ENCODE assay signal across 29 cellular contexts in genomic region chr19:30047355-30047895, GRCh38.
DNase-seq lines count a peak whose midpoint lies in the region; ATAC-seq and TF ChIP-seq lines count a peak whose summit lies in the region.
"Had no signal": no experiment of that assay in that cellular context is flagged by ENCODE, and none has a peak within 500 bp of the region (broad histone marks: within the 10 kb centered on the region; RNA-seq: fewer than 3 reads in every experiment).

No MANE protein-coding gene starts in this region.

- no peak overlapping the region for H3K27ac ChIP-seq in BLaER1
- H3K27ac ChIP-seq in HEK293 (ENCODE audit: extremely low read depth, low read depth, low read length), result no peak overlapping the region
- H3K27ac ChIP-seq in cingulate gyrus (ENCODE audit: low read depth, low read length), result peak overlapping the region; percentile 67
- no peak overlapping the region for H3K27ac ChIP-seq in body of pancreas
- H3K27ac ChIP-seq in testis, result no peak overlapping the region
- no peak overlapping the region for H3K27ac ChIP-seq in H9 (ENCODE audit: insufficient read length, low read depth, low read length)
- H3K27ac ChIP-seq: adrenal gland, gastroesophageal sphincter, neural progenitor cell, pancreas, right atrium auricular region had no signal

- ATAC-seq in mucosa of descending colon, result peak; percentile 91
- no peak for ATAC-seq in body of pancreas
- ATAC-seq: activated CD8-positive, alpha-beta T cell treated with anti-CD3 and anti-CD28 coated beads, Interleukin-2, amount 10 ng/mL, durations not matched to agents 7 days and 5 days; activated T-helper 17 cell treated with anti-CD3 and anti-CD28 coated beads, Interleukin-2, amount 50 U/mL, for 72 hours; gastroesophageal sphincter; left lobe of liver; Panc1; pancreas had no signal

- no peak overlapping the region for H2AK5ac ChIP-seq in H9 (ENCODE audit: insufficient read length, low read length)

- no peaks in the 10 kb centered on the region for H3K27me3 ChIP-seq in BLaER1
- no peaks in the 10 kb centered on the region for H3K27me3 ChIP-seq in body of pancreas
- no peaks in the 10 kb centered on the region for H3K27me3 ChIP-seq in testis
- H3K27me3 ChIP-seq in H9 (ENCODE audit: insufficient read depth, low read length), result no peaks in the 10 kb centered on the region
- H3K27me3 ChIP-seq: adrenal gland, gastroesophageal sphincter, neural progenitor cell, pancreas, right atrium auricular region had no signal

- WGBS in body of pancreas, 2 donors, result 82 to 94% methylated on average over 4 to 8 of the region's 8 CpGs
- 60 to 82% methylated on average over 6 to 8 of the region's 8 CpGs for WGBS in testis, 2 donors
- no CpG with 5 or more reads among the region's 8 CpGs for WGBS in H9 (ENCODE audit: extremely low coverage, insufficient read length, low lambda C conversion rate)

- H3K4me1 ChIP-seq in BLaER1 (peaks cover 52% of the 10 kb centered on the region), HEK293 (ENCODE audit: control insufficient read depth, insufficient read depth, low read length) (peaks cover 26% of the 10 kb centered on the region), mucosa of descending colon (ENCODE audit: low read depth) (no peaks in the 10 kb centered on the region), body of pancreas (no peaks in the 10 kb centered on the region), testis (no peaks in the 10 kb centered on the region), H9 (ENCODE audit: insufficient read depth, low read length) (no peaks in the 10 kb centered on the region)
- H3K4me1 ChIP-seq: adrenal gland, gastroesophageal sphincter, pancreas, right atrium auricular region had no signal

- no peaks in the 10 kb centered on the region; the same call in 1 of the 2 replicates for H3K27me3 Mint-ChIP-seq in H9 (ENCODE audit: low read depth)
- H3K27me3 Mint-ChIP-seq: activated T-helper 17 cell treated with anti-CD3 and anti-CD28 coated beads, Interleukin-2, amount 50 U/mL, for 72 hours; CD4-positive, alpha-beta memory T cell; stimulated activated naive CD8-positive, alpha-beta T cell treated with anti-CD3 and anti-CD28 coated beads, Interleukin-15, Interleukin-2, amounts not matched to agents 100 ng/mL and 50 ng/mL, for 24 hours had no signal

- H3K36me3 Mint-ChIP-seq in H9 (ENCODE audit: insufficient read depth in 1 of 3, low read depth in 3 of 3), result peaks cover 1 to 6% (median 6%) of the 10 kb centered on the region in 3 experiments; a peak in 4 of 7 replicates
- H3K36me3 Mint-ChIP-seq: activated naive CD4-positive, alpha-beta T cell treated with anti-CD3 and anti-CD28 coated beads, Interleukin-2, amount 10 ng/mL, durations not matched to agents 7 days and 5 days; CD4-positive, alpha-beta memory T cell had no signal

- no peak overlapping the region for H4K5ac ChIP-seq in H9 (ENCODE audit: insufficient read length, low read depth, low read length)

- H2BK20ac ChIP-seq in H9 (ENCODE audit: low read depth, low read length, poor library complexity, severe bottlenecking), result no peak overlapping the region

- H3K9me3 Mint-ChIP-seq in H9, result no peaks in the 10 kb centered on the region
- H3K9me3 Mint-ChIP-seq: activated naive CD4-positive, alpha-beta T cell treated with anti-CD3 and anti-CD28 coated beads, Interleukin-2, amount 10 ng/mL, durations not matched to agents 7 days and 5 days; activated T-helper 17 cell treated with anti-CD3 and anti-CD28 coated beads, Interleukin-2, amount 50 U/mL, for 72 hours; stimulated activated naive CD8-positive, alpha-beta T cell treated with anti-CD3 and anti-CD28 coated beads, Interleukin-15, Interleukin-2, amounts not matched to agents 100 ng/mL and 50 ng/mL, for 24 hours; T-helper 2 cell treated with Interferon-gamma antibody and Interleukin-4, amounts not matched to agents 5 μg/mL and 100 μg/mL, for 36 hours had no signal

- H3K56ac ChIP-seq in H9 (ENCODE audit: insufficient read length, low read depth, low read length), result no peak overlapping the region

- no peak overlapping the region for H3K18ac ChIP-seq in H9 (ENCODE audit: insufficient read length, low read depth, low read length)

- H2BK15ac ChIP-seq in H9 (ENCODE audit: low read depth, low read length), result no peak overlapping the region

- 0 out of 7 replicates have a peak overlapping the region, but pooled peaks of 1 of the 3 experiments have one; percentile 30 for H3K27ac Mint-ChIP-seq in H9
- H3K27ac Mint-ChIP-seq: activated CD8-positive, alpha-beta T cell treated with anti-CD3 and anti-CD28 coated beads, Interleukin-2, amount 10 ng/mL, durations not matched to agents 7 days and 5 days; activated naive CD4-positive, alpha-beta T cell treated with anti-CD3 and anti-CD28 coated beads, Interleukin-2, amount 10 ng/mL, durations not matched to agents 7 days and 5 days; activated T-helper 17 cell treated with anti-CD3 and anti-CD28 coated beads, Interleukin-2, amount 50 U/mL, for 72 hours; CD4-positive, alpha-beta memory T cell; stimulated activated naive CD8-positive, alpha-beta T cell treated with anti-CD3 and anti-CD28 coated beads, Interleukin-15, Interleukin-2, amounts not matched to agents 100 ng/mL and 50 ng/mL, for 24 hours; T-helper 2 cell treated with Interferon-gamma antibody and Interleukin-4, amounts not matched to agents 5 μg/mL and 100 μg/mL, for 36 hours had no signal

- H3K4me2 ChIP-seq in BLaER1 (peak overlapping the region; percentile 32; the same call in 1 of the 2 replicates), H9 (ENCODE audit: insufficient read depth, insufficient read length, low read length) (no peak overlapping the region)
- H3K4me2 ChIP-seq: neural progenitor cell had no signal

- H3K9me3 ChIP-seq in BLaER1 (peaks cover 6% of the 10 kb centered on the region), HEK293 (ENCODE audit: control insufficient read depth, insufficient read depth, low read depth, low read length) (peaks cover 2% of the 10 kb centered on the region; the same call in 1 of the 2 replicates), mucosa of descending colon (no peaks in the 10 kb centered on the region), body of pancreas (no peaks in the 10 kb centered on the region), testis (no peaks in the 10 kb centered on the region), H9 (ENCODE audit: control insufficient read depth, low read depth, low read length) (no peaks in the 10 kb centered on the region)
- H3K9me3 ChIP-seq: adrenal gland, gastroesophageal sphincter, pancreas, right atrium auricular region had no signal

- intact Hi-C loops in mucosa of descending colon (cut with DNase I, micrococcal nuclease), result no loop called here
- intact Hi-C loops in body of pancreas (cut with DNase I), result no loop called here
- intact Hi-C loops in testis (cut with DNase I; ENCODE audit: low total_unique reads), result no loop called here

- no peak overlapping the region for H2BK5ac ChIP-seq in H9 (ENCODE audit: insufficient read length, low read length)

- no peak overlapping the region for H3K4ac ChIP-seq in H9 (ENCODE audit: low read depth, low read length)

- no peaks in the 10 kb centered on the region for H3K79me2 ChIP-seq in H9 (ENCODE audit: insufficient read depth, low read length)

- H3K4me3 ChIP-seq in BLaER1, result no peak overlapping the region
- no peak overlapping the region for H3K4me3 ChIP-seq in HEK293 (ENCODE audit: low read depth, low read length)
- no peak overlapping the region for H3K4me3 ChIP-seq in mucosa of descending colon
- no peak overlapping the region for H3K4me3 ChIP-seq in body of pancreas
- no peak overlapping the region for H3K4me3 ChIP-seq in testis
- H3K4me3 ChIP-seq: adrenal gland, gastroesophageal sphincter, neural progenitor cell, pancreas, right atrium auricular region had no signal

- no peak overlapping the region for H3K9ac ChIP-seq in BLaER1
- H3K9ac ChIP-seq in H9 (ENCODE audit: extremely low read depth, insufficient read length, low read length), result no peak overlapping the region
- H3K9ac ChIP-seq: neural progenitor cell had no signal

- POLR2A ChIA-PET in HEK293 (lab: Yijun Ruan, JAX), result no interaction called here

- H3T11ph ChIP-seq in H9 (ENCODE audit: low read length), result no peak overlapping the region

- CTCF ChIA-PET in HEK293 (lab: Yijun Ruan, JAX), result interaction anchor here (0.7 to 3.2 kb wide), 6 partner anchors 9 to 430 kb away, joined by 3 to 17 read pairs (median 3); no protein-coding TSS in a partner anchor

- no peak overlapping the region for H3K23ac ChIP-seq in H9 (ENCODE audit: insufficient read length, low read depth, low read length)

- H4K20me1 ChIP-seq in BLaER1 (peaks cover 25% of the 10 kb centered on the region; the same call in 1 of the 2 replicates), H9 (ENCODE audit: control insufficient read depth, insufficient read depth, insufficient read length) (no peaks in the 10 kb centered on the region)

- H2AFZ ChIP-seq in H9 (ENCODE audit: low read length), result no peak overlapping the region
- H2AFZ ChIP-seq: neural progenitor cell had no signal

- no peak overlapping the region for H4K8ac ChIP-seq in H9 (replicated peaks; ENCODE audit: insufficient read length, low read depth, low read length)

- no peak overlapping the region for H2BK120ac ChIP-seq in H9 (ENCODE audit: low read depth, low read length, poor library complexity, severe bottlenecking)

- 0 out of 2 replicates have a peak, but pooled peaks cover 2% of the 10 kb centered on the region for H3K36me3 ChIP-seq in BLaER1
- no peaks in the 10 kb centered on the region; a peak in 2 of 3 replicates for H3K36me3 ChIP-seq in HEK293 (ENCODE audit: control insufficient read depth in 2 of 2, insufficient read depth in 1 of 2, low read length in 2 of 2)
- H3K36me3 ChIP-seq in mucosa of descending colon (ENCODE audit: low read depth), result no peaks in the 10 kb centered on the region
- H3K36me3 ChIP-seq in body of pancreas (replicated peaks in 1 of 2; ENCODE audit: insufficient read depth in 1 of 2, low read depth in 2 of 2), result no peaks in the 10 kb centered on the region
- no peaks in the 10 kb centered on the region for H3K36me3 ChIP-seq in testis (ENCODE audit: low read depth, missing control alignments)
- H3K36me3 ChIP-seq: adrenal gland, neural progenitor cell, pancreas, right atrium auricular region had no signal

- no peak for TF ChIP-seq CTCF in HEK293 (tag by site-specific recombination; IDR thresholded peaks at IDR 0.05)
- TF ChIP-seq CTCF in mucosa of descending colon (IDR thresholded peaks at IDR 0.05), result no peak
- no peak for TF ChIP-seq CTCF in body of pancreas (IDR thresholded peaks at IDR 0.05)
- TF ChIP-seq CTCF in testis (IDR thresholded peaks at IDR 0.05), result no peak
- TF ChIP-seq CTCF in H9 (conservative IDR thresholded peaks at IDR 0.05), result no peak

- H2BK12ac ChIP-seq in H9 (ENCODE audit: insufficient read length, low read depth, low read length), result no peak overlapping the region

- TF ChIP-seq POLR2A in body of pancreas (IDR thresholded peaks at IDR 0.05) (no peak), testis (IDR thresholded peaks at IDR 0.05) (no peak)

- H4K91ac ChIP-seq in H9 (ENCODE audit: insufficient read length, low read depth, low read length), result no peak overlapping the region

- DNase-seq in mucosa of descending colon (peak in 2 of 3 donors; percentile 18 to 41), body of pancreas (no peak), testis (no peak), kidney glomerular epithelial cell (lab: John Stamatoyannopoulos, UW) (no peak), H9 (no peak)
- DNase-seq: activated CD8-positive, alpha-beta T cell treated with anti-CD3 and anti-CD28 coated beads, Interleukin-2, amount 10 ng/mL, durations not matched to agents 7 days and 5 days; activated naive CD4-positive, alpha-beta T cell treated with anti-CD3 and anti-CD28 coated beads, Interleukin-2, amount 10 ng/mL, durations not matched to agents 7 days and 5 days; adrenal gland; CD4-positive, alpha-beta memory T cell; effector CD8-positive, alpha-beta T cell; Kasumi-1; NCI-H1436 treated with DMSO at 0.1 percent for 48 hours; NCI-H2081 treated with DMSO at 0.1 percent for 48 hours; NCI-H524 treated with DMSO at 0.1 percent for 48 hours; pancreas; SHP77; stimulated activated CD4-positive, alpha-beta T cell treated with anti-CD3 and anti-CD28 coated beads, Interleukin-1b, Interleukin-23, amount 100 ng/mL, for 48 hours; trophoblast cell had no signal

- H3K4me3 Mint-ChIP-seq in H9, result no peak overlapping the region
- H3K4me3 Mint-ChIP-seq: activated CD8-positive, alpha-beta T cell treated with anti-CD3 and anti-CD28 coated beads, Interleukin-2, amount 10 ng/mL, durations not matched to agents 7 days and 5 days; activated naive CD4-positive, alpha-beta T cell treated with anti-CD3 and anti-CD28 coated beads, Interleukin-2, amount 10 ng/mL, durations not matched to agents 7 days and 5 days; activated T-helper 17 cell treated with anti-CD3 and anti-CD28 coated beads, Interleukin-2, amount 50 U/mL, for 72 hours; CD4-positive, alpha-beta memory T cell; neural progenitor cell; stimulated activated naive CD8-positive, alpha-beta T cell treated with anti-CD3 and anti-CD28 coated beads, Interleukin-15, Interleukin-2, amounts not matched to agents 100 ng/mL and 50 ng/mL, for 24 hours; T-helper 2 cell treated with Interferon-gamma antibody and Interleukin-4, amounts not matched to agents 5 μg/mL and 100 μg/mL, for 36 hours had no signal

- no peak overlapping the region for H3K14ac ChIP-seq in H9 (ENCODE audit: insufficient read depth, low read length)

- no peaks in the 10 kb centered on the region for H3K23me2 ChIP-seq in H9 (ENCODE audit: insufficient read length, low read depth, low read length, poor library complexity, severe bottlenecking)

- H3K79me1 ChIP-seq in H9 (ENCODE audit: insufficient read depth, low read depth, low read length, poor library complexity, severe bottlenecking), result no peaks in the 10 kb centered on the region

- H3K4me1 Mint-ChIP-seq in H9, result peaks cover 7 to 10% of the 10 kb centered on the region in 2 experiments
- H3K4me1 Mint-ChIP-seq: activated naive CD4-positive, alpha-beta T cell treated with anti-CD3 and anti-CD28 coated beads, Interleukin-2, amount 10 ng/mL, durations not matched to agents 7 days and 5 days had no signal

Comparison
In these comparisons a context has a peak if more than half of its experiments do, and no peak if none do; other contexts are left out.
1. DNase-seq: peak in mucosa of descending colon (2 of 3); none in body of pancreas (0 of 4), testis (single experiment), kidney glomerular epithelial cell (single experiment) and H9 (single experiment).